Comparison of ENCODE assay signal across 2 cellular contexts in the genomic region with DNA sequence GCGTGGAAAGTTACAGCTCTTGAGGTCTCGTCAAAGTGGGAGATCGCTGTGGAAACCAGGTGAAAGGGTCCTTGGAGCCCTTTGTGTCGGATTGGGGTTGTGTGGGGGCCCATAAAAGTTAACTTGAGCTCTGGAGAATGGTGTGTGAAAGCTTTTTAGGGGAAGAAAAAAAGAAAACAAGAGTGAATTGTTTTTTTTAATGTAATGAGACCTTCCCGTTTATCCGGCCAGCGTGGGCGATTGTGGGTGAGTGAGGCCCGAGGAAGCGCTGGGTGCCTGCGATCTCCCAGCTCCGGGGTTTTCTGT.
TF ChIP-seq lines count a peak whose summit lies in the region.

No MANE protein-coding gene starts in this region.

TF ChIP-seq in HCT116, 20 proteins besides CTCF, POLR2A, EP300 and RAD21 (continued from another document):
- TF ChIP-seq POLR2AphosphoS5 (IDR thresholded peaks at IDR 0.05; ENCODE audit: low read depth, low read length) (no peak), CEBPB (IDR thresholded peaks at IDR 0.05; ENCODE audit: low read depth) (no peak), YY1 (IDR thresholded peaks at IDR 0.05; ENCODE audit: extremely low read depth, insufficient replicate concordance, low read depth, low read length) (no peak), ZNF274 (IDR thresholded peaks at IDR 0.05; ENCODE audit: low read depth, low read length) (no peak), EZH2 (IDR thresholded peaks at IDR 0.05) (no peak), JUND (IDR thresholded peaks at IDR 0.05) (no peak), EGR1 (IDR thresholded peaks at IDR 0.05; ENCODE audit: low read depth) (no peak), ELF1 (IDR thresholded peaks at IDR 0.05; ENCODE audit: borderline replicate concordance, low read depth) (no peak)
- TF ChIP-seq, protein P1, sequence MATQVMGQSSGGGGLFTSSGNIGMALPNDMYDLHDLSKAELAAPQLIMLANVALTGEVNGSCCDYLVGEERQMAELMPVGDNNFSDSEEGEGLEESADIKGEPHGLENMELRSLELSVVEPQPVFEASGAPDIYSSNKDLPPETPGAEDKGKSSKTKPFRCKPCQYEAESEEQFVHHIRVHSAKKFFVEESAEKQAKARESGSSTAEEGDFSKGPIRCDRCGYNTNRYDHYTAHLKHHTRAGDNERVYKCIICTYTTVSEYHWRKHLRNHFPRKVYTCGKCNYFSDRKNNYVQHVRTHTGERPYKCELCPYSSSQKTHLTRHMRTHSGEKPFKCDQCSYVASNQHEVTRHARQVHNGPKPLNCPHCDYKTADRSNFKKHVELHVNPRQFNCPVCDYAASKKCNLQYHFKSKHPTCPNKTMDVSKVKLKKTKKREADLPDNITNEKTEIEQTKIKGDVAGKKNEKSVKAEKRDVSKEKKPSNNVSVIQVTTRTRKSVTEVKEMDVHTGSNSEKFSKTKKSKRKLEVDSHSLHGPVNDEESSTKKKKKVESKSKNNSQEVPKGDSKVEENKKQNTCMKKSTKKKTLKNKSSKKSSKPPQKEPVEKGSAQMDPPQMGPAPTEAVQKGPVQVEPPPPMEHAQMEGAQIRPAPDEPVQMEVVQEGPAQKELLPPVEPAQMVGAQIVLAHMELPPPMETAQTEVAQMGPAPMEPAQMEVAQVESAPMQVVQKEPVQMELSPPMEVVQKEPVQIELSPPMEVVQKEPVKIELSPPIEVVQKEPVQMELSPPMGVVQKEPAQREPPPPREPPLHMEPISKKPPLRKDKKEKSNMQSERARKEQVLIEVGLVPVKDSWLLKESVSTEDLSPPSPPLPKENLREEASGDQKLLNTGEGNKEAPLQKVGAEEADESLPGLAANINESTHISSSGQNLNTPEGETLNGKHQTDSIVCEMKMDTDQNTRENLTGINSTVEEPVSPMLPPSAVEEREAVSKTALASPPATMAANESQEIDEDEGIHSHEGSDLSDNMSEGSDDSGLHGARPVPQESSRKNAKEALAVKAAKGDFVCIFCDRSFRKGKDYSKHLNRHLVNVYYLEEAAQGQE (IDR thresholded peaks at IDR 0.05; ENCODE audit: low read depth), result no peak
- TF ChIP-seq, protein P2, sequence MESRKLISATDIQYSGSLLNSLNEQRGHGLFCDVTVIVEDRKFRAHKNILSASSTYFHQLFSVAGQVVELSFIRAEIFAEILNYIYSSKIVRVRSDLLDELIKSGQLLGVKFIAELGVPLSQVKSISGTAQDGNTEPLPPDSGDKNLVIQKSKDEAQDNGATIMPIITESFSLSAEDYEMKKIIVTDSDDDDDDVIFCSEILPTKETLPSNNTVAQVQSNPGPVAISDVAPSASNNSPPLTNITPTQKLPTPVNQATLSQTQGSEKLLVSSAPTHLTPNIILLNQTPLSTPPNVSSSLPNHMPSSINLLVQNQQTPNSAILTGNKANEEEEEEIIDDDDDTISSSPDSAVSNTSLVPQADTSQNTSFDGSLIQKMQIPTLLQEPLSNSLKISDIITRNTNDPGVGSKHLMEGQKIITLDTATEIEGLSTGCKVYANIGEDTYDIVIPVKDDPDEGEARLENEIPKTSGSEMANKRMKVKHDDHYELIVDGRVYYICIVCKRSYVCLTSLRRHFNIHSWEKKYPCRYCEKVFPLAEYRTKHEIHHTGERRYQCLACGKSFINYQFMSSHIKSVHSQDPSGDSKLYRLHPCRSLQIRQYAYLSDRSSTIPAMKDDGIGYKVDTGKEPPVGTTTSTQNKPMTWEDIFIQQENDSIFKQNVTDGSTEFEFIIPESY (IDR thresholded peaks at IDR 0.05; ENCODE audit: extremely low read depth, insufficient replicate concordance, low read length), result no peak
- TF ChIP-seq, protein P3, sequence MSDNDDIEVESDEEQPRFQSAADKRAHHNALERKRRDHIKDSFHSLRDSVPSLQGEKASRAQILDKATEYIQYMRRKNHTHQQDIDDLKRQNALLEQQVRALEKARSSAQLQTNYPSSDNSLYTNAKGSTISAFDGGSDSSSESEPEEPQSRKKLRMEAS (IDR thresholded peaks at IDR 0.05), result no peak
TF ChIP-seq in HCT116: peak in this region for 0.

TF ChIP-seq in SK-N-SH, 30 proteins besides CTCF, POLR2A, EP300 and RAD21 (continued from another document):
- TF ChIP-seq, protein P4, sequence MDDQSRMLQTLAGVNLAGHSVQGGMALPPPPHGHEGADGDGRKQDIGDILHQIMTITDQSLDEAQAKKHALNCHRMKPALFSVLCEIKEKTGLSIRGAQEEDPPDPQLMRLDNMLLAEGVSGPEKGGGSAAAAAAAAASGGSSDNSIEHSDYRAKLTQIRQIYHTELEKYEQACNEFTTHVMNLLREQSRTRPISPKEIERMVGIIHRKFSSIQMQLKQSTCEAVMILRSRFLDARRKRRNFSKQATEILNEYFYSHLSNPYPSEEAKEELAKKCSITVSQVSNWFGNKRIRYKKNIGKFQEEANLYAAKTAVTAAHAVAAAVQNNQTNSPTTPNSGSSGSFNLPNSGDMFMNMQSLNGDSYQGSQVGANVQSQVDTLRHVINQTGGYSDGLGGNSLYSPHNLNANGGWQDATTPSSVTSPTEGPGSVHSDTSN (IDR thresholded peaks at IDR 0.05), result no peak
- TF ChIP-seq ELF1 (IDR thresholded peaks at IDR 0.05) (no peak), GATA2 (CRISPR knock-in tag; IDR thresholded peaks at IDR 0.05) (no peak), IRF3 (IDR thresholded peaks at IDR 0.05; ENCODE audit: low read depth, low read length) (no peak), MEF2A (IDR thresholded peaks at IDR 0.05; ENCODE audit: borderline replicate concordance, low read depth) (no peak), MXI1 (IDR thresholded peaks at IDR 0.05; ENCODE audit: low read depth, low read length) (no peak), POLR2AphosphoS5 (IDR thresholded peaks at IDR 0.05; ENCODE audit: low read depth, low read length) (no peak)
- TF ChIP-seq, protein P1 (IDR thresholded peaks at IDR 0.05; ENCODE audit: low read depth, low read length), result no peak
